1 cellular context compared by ENCODE assay signal in the genomic region with DNA sequence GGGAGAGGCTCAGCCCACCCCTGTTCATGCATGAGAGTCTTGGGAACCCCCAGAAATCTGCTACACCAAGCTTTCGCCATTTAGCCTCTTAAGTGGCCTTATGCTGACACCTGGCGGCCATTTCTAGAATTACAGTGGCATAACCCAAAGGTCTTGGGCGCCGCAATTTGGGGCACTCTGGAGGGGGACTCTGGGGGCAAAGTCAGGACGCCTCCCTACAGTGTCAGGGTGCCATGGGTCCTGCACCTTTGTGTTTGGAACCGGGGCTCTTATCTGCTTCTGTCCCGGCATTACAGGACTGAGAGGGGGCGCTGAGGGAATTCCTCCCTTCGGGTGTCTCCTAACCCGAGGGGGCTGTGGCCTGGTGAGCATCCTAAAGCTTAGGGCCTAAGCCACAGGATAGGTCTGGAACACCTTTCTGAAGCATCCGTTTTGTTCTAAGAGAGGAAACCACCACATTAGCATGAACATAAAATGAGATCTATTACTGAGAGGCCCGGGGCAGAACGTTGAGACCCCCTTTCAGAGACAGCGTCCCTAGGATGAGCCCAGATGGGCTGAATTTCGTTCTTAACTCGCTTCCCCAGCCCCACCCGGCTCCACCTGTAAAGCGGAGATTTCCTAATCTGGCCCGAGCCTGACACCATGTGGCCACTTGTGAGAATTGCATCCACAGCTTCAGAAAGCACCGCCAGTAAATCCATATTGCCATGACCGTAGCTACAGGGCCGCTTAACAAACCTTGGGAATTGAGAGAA.
TF ChIP-seq lines count a peak whose summit lies in the region.

No MANE protein-coding gene starts in this region.

TF ChIP-seq in K562, 482 proteins besides CTCF, POLR2A, EP300 and RAD21:
- TF ChIP-seq, protein P1, sequence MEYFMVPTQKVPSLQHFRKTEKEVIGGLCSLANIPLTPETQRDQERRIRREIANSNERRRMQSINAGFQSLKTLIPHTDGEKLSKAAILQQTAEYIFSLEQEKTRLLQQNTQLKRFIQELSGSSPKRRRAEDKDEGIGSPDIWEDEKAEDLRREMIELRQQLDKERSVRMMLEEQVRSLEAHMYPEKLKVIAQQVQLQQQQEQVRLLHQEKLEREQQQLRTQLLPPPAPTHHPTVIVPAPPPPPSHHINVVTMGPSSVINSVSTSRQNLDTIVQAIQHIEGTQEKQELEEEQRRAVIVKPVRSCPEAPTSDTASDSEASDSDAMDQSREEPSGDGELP (CRISPR knock-in tag; IDR thresholded peaks at IDR 0.05; ENCODE audit: borderline replicate concordance): 0 out of 2 replicates have a peak, but pooled peaks have one; percentile 17
- no peak for TF ChIP-seq CEBPG (CRISPR knock-in tag; IDR thresholded peaks at IDR 0.05)
- TF ChIP-seq CEBPG (tag; conservative IDR thresholded peaks at IDR 0.05 in 1 of 2, IDR thresholded peaks at IDR 0.05 in 1 of 2): peak in 1 of 2 experiments; percentile 85; a peak in 3 of 4 replicates
- TF ChIP-seq SP1 (CRISPR knock-in tag; IDR thresholded peaks at IDR 0.05): 0 out of 2 replicates have a peak, but pooled peaks have one; percentile 36
- no peak for TF ChIP-seq PHB (CRISPR knock-in tag; IDR thresholded peaks at IDR 0.05)
- TF ChIP-seq CREB1 (IDR thresholded peaks at IDR 0.05): no peak
- TF ChIP-seq CREB1 (CRISPR knock-in tag; IDR thresholded peaks at IDR 0.05): no peak
- peak; percentile 58; the same call in 1 of the 2 replicates for TF ChIP-seq STAG1 (CRISPR knock-in tag; IDR thresholded peaks at IDR 0.05; ENCODE audit: borderline replicate concordance)
- peak; percentile 76 for TF ChIP-seq SMC3 (conservative IDR thresholded peaks at IDR 0.05; ENCODE audit: insufficient read depth, low read depth, low read length)
- TF ChIP-seq, protein P2, sequence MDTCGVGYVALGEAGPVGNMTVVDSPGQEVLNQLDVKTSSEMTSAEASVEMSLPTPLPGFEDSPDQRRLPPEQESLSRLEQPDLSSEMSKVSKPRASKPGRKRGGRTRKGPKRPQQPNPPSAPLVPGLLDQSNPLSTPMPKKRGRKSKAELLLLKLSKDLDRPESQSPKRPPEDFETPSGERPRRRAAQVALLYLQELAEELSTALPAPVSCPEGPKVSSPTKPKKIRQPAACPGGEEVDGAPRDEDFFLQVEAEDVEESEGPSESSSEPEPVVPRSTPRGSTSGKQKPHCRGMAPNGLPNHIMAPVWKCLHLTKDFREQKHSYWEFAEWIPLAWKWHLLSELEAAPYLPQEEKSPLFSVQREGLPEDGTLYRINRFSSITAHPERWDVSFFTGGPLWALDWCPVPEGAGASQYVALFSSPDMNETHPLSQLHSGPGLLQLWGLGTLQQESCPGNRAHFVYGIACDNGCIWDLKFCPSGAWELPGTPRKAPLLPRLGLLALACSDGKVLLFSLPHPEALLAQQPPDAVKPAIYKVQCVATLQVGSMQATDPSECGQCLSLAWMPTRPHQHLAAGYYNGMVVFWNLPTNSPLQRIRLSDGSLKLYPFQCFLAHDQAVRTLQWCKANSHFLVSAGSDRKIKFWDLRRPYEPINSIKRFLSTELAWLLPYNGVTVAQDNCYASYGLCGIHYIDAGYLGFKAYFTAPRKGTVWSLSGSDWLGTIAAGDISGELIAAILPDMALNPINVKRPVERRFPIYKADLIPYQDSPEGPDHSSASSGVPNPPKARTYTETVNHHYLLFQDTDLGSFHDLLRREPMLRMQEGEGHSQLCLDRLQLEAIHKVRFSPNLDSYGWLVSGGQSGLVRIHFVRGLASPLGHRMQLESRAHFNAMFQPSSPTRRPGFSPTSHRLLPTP (IDR thresholded peaks at IDR 0.05; ENCODE audit: borderline replicate concordance, extremely low read depth, insufficient read length): no peak
- 0 out of 2 replicates have a peak, but pooled peaks have one; percentile 10 for TF ChIP-seq CXXC5 (CRISPR knock-in tag; IDR thresholded peaks at IDR 0.05)
- peak in 1 of 2 experiments; percentile 42; a peak in 2 of 4 replicates for TF ChIP-seq MAZ (CRISPR knock-in tag; conservative IDR thresholded peaks at IDR 0.05 in 1 of 2, IDR thresholded peaks at IDR 0.05 in 1 of 2)
- TF ChIP-seq ZEB2 (IDR thresholded peaks at IDR 0.05): 0 out of 2 replicates have a peak, but pooled peaks have one; percentile 56
- peak; percentile 78 for TF ChIP-seq CEBPB (tag; IDR thresholded peaks at IDR 0.05)
- TF ChIP-seq, protein P3, sequence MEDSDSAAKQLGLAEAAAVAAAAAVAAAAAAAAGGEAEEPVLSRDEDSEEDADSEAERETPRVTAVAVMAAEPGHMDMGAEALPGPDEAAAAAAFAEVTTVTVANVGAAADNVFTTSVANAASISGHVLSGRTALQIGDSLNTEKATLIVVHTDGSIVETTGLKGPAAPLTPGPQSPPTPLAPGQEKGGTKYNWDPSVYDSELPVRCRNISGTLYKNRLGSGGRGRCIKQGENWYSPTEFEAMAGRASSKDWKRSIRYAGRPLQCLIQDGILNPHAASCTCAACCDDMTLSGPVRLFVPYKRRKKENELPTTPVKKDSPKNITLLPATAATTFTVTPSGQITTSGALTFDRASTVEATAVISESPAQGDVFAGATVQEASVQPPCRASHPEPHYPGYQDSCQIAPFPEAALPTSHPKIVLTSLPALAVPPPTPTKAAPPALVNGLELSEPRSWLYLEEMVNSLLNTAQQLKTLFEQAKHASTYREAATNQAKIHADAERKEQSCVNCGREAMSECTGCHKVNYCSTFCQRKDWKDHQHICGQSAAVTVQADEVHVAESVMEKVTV (CRISPR knock-in tag; IDR thresholded peaks at IDR 0.05): peak; percentile 54
- TF ChIP-seq RB1 (IDR thresholded peaks at IDR 0.05; ENCODE audit: low read depth): 0 out of 2 replicates have a peak, but pooled peaks have one; percentile 34
